In the genomic region with DNA sequence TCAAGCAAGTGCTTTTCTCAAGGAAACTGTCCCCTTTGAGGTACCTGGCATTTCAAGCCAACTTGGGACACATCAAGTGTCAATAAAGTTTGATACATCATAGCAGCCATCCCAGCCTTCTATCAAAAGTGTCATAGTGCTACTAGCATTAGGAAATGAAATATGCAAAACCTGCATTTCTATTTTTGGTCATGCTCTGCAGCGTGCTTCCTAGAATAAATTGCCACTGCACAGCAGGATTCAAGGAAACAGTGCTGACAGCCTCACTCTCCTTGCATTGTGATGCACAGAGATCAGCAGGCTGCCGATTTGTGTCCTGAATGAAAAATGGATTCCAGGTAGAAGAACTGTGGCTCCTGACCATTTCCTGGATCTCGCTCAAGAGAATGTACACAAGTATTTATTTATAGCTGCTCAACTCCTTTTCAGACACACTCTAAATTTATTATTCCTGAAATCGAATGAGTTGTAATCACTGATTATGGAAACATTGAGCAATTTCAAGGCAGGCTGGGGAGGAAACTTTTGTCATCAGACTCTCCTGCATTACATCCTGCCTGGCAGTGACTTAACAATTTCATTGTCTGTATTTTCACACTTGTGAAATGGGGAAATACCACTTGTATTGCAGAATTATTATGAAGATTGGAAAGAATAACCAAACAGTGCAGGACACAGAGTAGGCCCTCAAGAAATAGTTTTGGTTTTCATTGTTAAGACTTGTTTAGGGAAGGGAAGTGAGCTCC, we compare ENCODE assay signal across 8 cellular contexts.
A peak's percentile ranks its signal among the peaks of the same experiment; 100 is the strongest.
DNase-seq lines count a peak whose midpoint lies in the region; ATAC-seq and TF ChIP-seq lines count a peak whose summit lies in the region.

No MANE protein-coding gene starts in this region.

- RAD21 ChIA-PET in HCT116 (lab: Charles Lee; ENCODE audit: low non-redundant PET in 1 of 2, low total read pairs in 2 of 2, uncharacterized antibody in 2 of 2, unreplicated experiment in 2 of 2): no interaction called here

- DNase-seq in HCT116 (ENCODE audit: low read depth, low spot score): no peak
- peak; percentile 27 to 53 for DNase-seq in PC-9
- DNase-seq in fibroblast of lung (ENCODE audit: low read depth in 2 of 2): peak; percentile 66 to 76
- DNase-seq in germinal center (ENCODE audit: low spot score): no peak
- no peak for DNase-seq in NCI-H187 (lab: John Stamatoyannopoulos, UW)
- no peak for DNase-seq in NCI-H2196 (lab: John Stamatoyannopoulos, UW; ENCODE audit: unreplicated experiment)

- TF ChIP-seq CTCF in HCT116 (IDR thresholded peaks at IDR 0.05 in 2 of 3, conservative IDR thresholded peaks at IDR 0.05 in 1 of 3; ENCODE audit: borderline replicate concordance in 1 of 3, insufficient read depth in 1 of 3, low read depth in 2 of 3, low read length in 2 of 3) (no peak), PC-9 (conservative IDR thresholded peaks at IDR 0.05) (no peak), fibroblast of lung (conservative IDR thresholded peaks at IDR 0.05 in 1 of 2, IDR thresholded peaks at IDR 0.05 in 1 of 2; ENCODE audit: low read depth in 1 of 2, low read length in 2 of 2) (no peak)

- TF ChIP-seq POLR2A in HCT116 (IDR thresholded peaks at IDR 0.05; ENCODE audit: borderline replicate concordance, extremely low read depth, insufficient read depth, insufficient read length): no peak

- H3K9ac ChIP-seq in HCT116 (ENCODE audit: low read length) (peak overlapping the region; percentile 75; the same call in 1 of the 2 replicates), fibroblast of lung (ENCODE audit: insufficient read depth, low read length) (no peak overlapping the region), skeletal muscle satellite cell (ENCODE audit: low read depth, low read length) (peak overlapping the region; percentile 82)

- intact Hi-C loops in HCT116 (cut with micrococcal nuclease) (loop anchor here (5.0 kb wide), 1 partner anchor 75 kb away; no protein-coding TSS in a partner anchor), PC-9 (cut with micrococcal nuclease; ENCODE audit: unreplicated experiment) (loop anchor here (2.0 to 10.0 kb wide), 3 partner anchors 121 to 477 kb away; partner anchors contain the start of genes SLC38A6 and TRMT5)

- H3K9me3 ChIP-seq in HCT116 (ENCODE audit: control insufficient read depth in 1 of 2, insufficient read depth in 1 of 2, low read depth in 1 of 2, low read length in 2 of 2): no peaks in the 10 kb centered on the region
- no peaks in the 10 kb centered on the region; the same call in 1 of the 2 replicates for H3K9me3 ChIP-seq in PC-9 (ENCODE audit: insufficient read depth, low read depth)
- H3K9me3 ChIP-seq in fibroblast of lung (ENCODE audit: control insufficient read depth, insufficient read depth, low read depth, low read length): no peaks in the 10 kb centered on the region
- no peaks in the 10 kb centered on the region for H3K9me3 ChIP-seq in skeletal muscle satellite cell (replicated peaks; ENCODE audit: low read length)

- BruUV-seq in HCT116 (replicated peaks; lab: Mats Ljungman, UMichigan) (no TSS peak), PC-9 (replicated peaks; lab: Mats Ljungman, UMichigan) (no TSS peak)

- no peaks in the 10 kb centered on the region for H3K36me3 ChIP-seq in HCT116 (ENCODE audit: control insufficient read depth in 1 of 2, insufficient read depth in 2 of 2, low read length in 2 of 2)
- no peaks in the 10 kb centered on the region for H3K36me3 ChIP-seq in PC-9 (ENCODE audit: low read depth)
- no peaks in the 10 kb centered on the region for H3K36me3 ChIP-seq in fibroblast of lung (ENCODE audit: control insufficient read depth, insufficient read depth, low read length)
- no peaks in the 10 kb centered on the region for H3K36me3 ChIP-seq in skeletal muscle satellite cell (ENCODE audit: insufficient read depth, low read length)

- POLR2A ChIA-PET in HCT116 (lab: Charles Lee) (no interaction called here), PC-9 (lab: Charles Lee; ENCODE audit: unreplicated experiment) (no interaction called here)

- H4K20me1 ChIP-seq in HCT116 (ENCODE audit: insufficient read depth) (no peaks in the 10 kb centered on the region), PC-9 (ENCODE audit: insufficient read depth) (no peaks in the 10 kb centered on the region), fibroblast of lung (ENCODE audit: control insufficient read depth, extremely low read depth, insufficient read depth, low read length) (no peaks in the 10 kb centered on the region)

- no peak for TF ChIP-seq RAD21 in HCT116 (IDR thresholded peaks at IDR 0.05; ENCODE audit: low read depth)

- peak overlapping the region; percentile 93 for H3K4me2 ChIP-seq in HCT116 (ENCODE audit: low read length)
- H3K4me2 ChIP-seq in PC-9: peak overlapping the region; percentile 63
- no peak overlapping the region for H3K4me2 ChIP-seq in fibroblast of lung (ENCODE audit: extremely low read depth, insufficient read depth, low read length)
- H3K4me2 ChIP-seq in skeletal muscle satellite cell (ENCODE audit: low read length): no peak overlapping the region

- H3K4me1 ChIP-seq in HCT116 (ENCODE audit: control insufficient read depth in 1 of 2, insufficient read depth in 2 of 2, low read length in 2 of 2): peaks cover 27 to 39% of the 10 kb centered on the region in 2 experiments
- peaks cover 38% of the 10 kb centered on the region for H3K4me1 ChIP-seq in PC-9 (replicated peaks; ENCODE audit: insufficient read depth)
- H3K4me1 ChIP-seq in fibroblast of lung (ENCODE audit: control insufficient read depth, extremely low read depth, insufficient read depth, low read length): peaks cover 27% of the 10 kb centered on the region
- H3K4me1 ChIP-seq in skeletal muscle satellite cell (ENCODE audit: control insufficient read depth, insufficient read depth, low read length): peaks cover 48% of the 10 kb centered on the region

- no peaks in the 10 kb centered on the region for H3K9me2 ChIP-seq in HCT116 (ENCODE audit: insufficient read depth)
- no peaks in the 10 kb centered on the region for H3K9me2 ChIP-seq in PC-9 (ENCODE audit: insufficient read depth)

- ATAC-seq in HCT116 (no peak), GM21381 (IDR thresholded peaks at IDR 0.05; ENCODE audit: unreplicated experiment) (no peak)

- H3F3A ChIP-seq in PC-9 (ENCODE audit: insufficient read depth, low read depth): peaks cover 25% of the 10 kb centered on the region

- CTCF ChIA-PET in HCT116 (lab: Charles Lee): no interaction called here
- CTCF ChIA-PET in PC-9 (lab: Charles Lee): no interaction called here

- H3K27me3 ChIP-seq in HCT116 (ENCODE audit: insufficient read depth, low read length): no peaks in the 10 kb centered on the region
- no peaks in the 10 kb centered on the region for H3K27me3 ChIP-seq in PC-9 (ENCODE audit: insufficient read depth, low read depth)
- H3K27me3 ChIP-seq in fibroblast of lung (ENCODE audit: control insufficient read depth, insufficient read depth, low read length): no peaks in the 10 kb centered on the region
- H3K27me3 ChIP-seq in skeletal muscle satellite cell (ENCODE audit: control insufficient read depth, insufficient read depth, low read length): no peaks in the 10 kb centered on the region

- peak overlapping the region; percentile 91; the same call in 1 of the 2 replicates for H3K27ac ChIP-seq in HCT116 (ENCODE audit: low read depth, low read length)
- peak overlapping the region; percentile 98 for H3K27ac ChIP-seq in PC-9
- peak overlapping the region; percentile 90 for H3K27ac ChIP-seq in fibroblast of lung (ENCODE audit: insufficient read depth, low read length)

- H3K79me2 ChIP-seq in HCT116 (ENCODE audit: insufficient read depth, low read length) (no peaks in the 10 kb centered on the region), PC-9 (ENCODE audit: low read depth) (no peaks in the 10 kb centered on the region), fibroblast of lung (ENCODE audit: control insufficient read depth, insufficient read depth, low read length) (no peaks in the 10 kb centered on the region)

- no peak overlapping the region for H2AFZ ChIP-seq in HCT116 (ENCODE audit: low read depth, low read length, poor library complexity, severe bottlenecking)
- peak overlapping the region; percentile 34 for H2AFZ ChIP-seq in PC-9
- no peak overlapping the region for H2AFZ ChIP-seq in fibroblast of lung (ENCODE audit: low read length)

- H3K4me3 ChIP-seq in HCT116 (replicated peaks in 1 of 2; ENCODE audit: low read depth in 1 of 2, low read length in 2 of 2): no peak overlapping the region
- H3K4me3 ChIP-seq in PC-9: no peak overlapping the region
- no peak overlapping the region for H3K4me3 ChIP-seq in fibroblast of lung (replicated peaks in 1 of 4; ENCODE audit: control extremely low read depth in 1 of 4, insufficient read depth in 1 of 4, low read depth in 3 of 4, low read length in 4 of 4)
- H3K4me3 ChIP-seq in skeletal muscle satellite cell (ENCODE audit: low read length): no peak overlapping the region

TF ChIP-seq in HCT116, 20 proteins besides CTCF, POLR2A, EP300 and RAD21:
- no peak for TF ChIP-seq FOSL1 (IDR thresholded peaks at IDR 0.05; ENCODE audit: low read depth)

Comparison
In these comparisons a context has a peak if more than half of its experiments do, and no peak if none do; other contexts are left out.
1. DNase-seq: peak in PC-9 (2 of 2) and fibroblast of lung (2 of 2); none in HCT116 (single experiment), germinal center (single experiment), NCI-H187 (0 of 2) and NCI-H2196 (single experiment).
2. H3K4me2 ChIP-seq: peak in HCT116 (single experiment) and PC-9 (single experiment); none in fibroblast of lung (single experiment) and skeletal muscle satellite cell (single experiment).
3. Peak in every context shown above with its lines, with median percentiles within 50 percentile points of each other: H3K27ac ChIP-seq.